ENCODE assay signal across 25 cellular contexts in genomic region chr7:24388212-24388611, GRCh38.
"Had no signal": no experiment of that assay in that cellular context is flagged by ENCODE, and none has a peak within 500 bp of the region (broad histone marks: within the 10 kb centered on the region; RNA-seq: fewer than 3 reads in every experiment).

No MANE protein-coding gene starts in this region.

- DNase-seq: activated B cell treated with CpG ODN at 0.5 μM for 24 hours; activated CD4-positive, alpha-beta memory T cell treated with anti-CD3 and anti-CD28 coated beads for 36 hours; activated CD4-positive, alpha-beta T cell treated with anti-CD3 and anti-CD28 coated beads for 4 hours; activated CD4-positive, alpha-beta T cell treated with anti-CD3 and anti-CD28 coated beads, Interleukin-2, amount 10 ng/mL, durations not matched to agents 24 days and 14 days; activated CD4-positive, alpha-beta T cell treated with anti-CD3 and anti-CD28 coated beads, Interleukin-2, amount 50 U/mL, for 1 hour; activated CD4-positive, alpha-beta T cell treated with anti-CD3 and anti-CD28 coated beads, Interleukin-2, amount 50 U/mL, for 4 hours; activated CD4-positive, CD25-positive, alpha-beta regulatory T cell treated with anti-CD3 and anti-CD28 coated beads, Interleukin-2, amount 50 U/mL, for 72 hours; activated CD8-positive, alpha-beta memory T cell treated with anti-CD3 and anti-CD28 coated beads, Interleukin-2, amount 50 U/mL, for 4 hours; activated CD8-positive, alpha-beta T cell treated with anti-CD3 and anti-CD28 coated beads for 36 hours; activated effector memory CD4-positive, alpha-beta T cell treated with Interleukin-2 at 50 U/mL for 16 hours; activated gamma-delta T cell; activated naive CD4-positive, alpha-beta T cell treated with anti-CD3 and anti-CD28 coated beads, Interleukin-2, amount 10 ng/mL, durations not matched to agents 7 days and 5 days; activated naive CD4-positive, alpha-beta T cell treated with Interleukin-2 at 50 U/mL for 16 hours; activated naive CD8-positive, alpha-beta T cell treated with anti-CD3 and anti-CD28 coated beads, Interleukin-2, amount 10 ng/mL, durations not matched to agents 7 days and 5 days; activated naive CD8-positive, alpha-beta T cell treated with anti-CD3 and anti-CD28 coated beads, Interleukin-2, amount 50 U/mL, for 24 hours; activated T-cell treated with anti-CD3 and anti-CD28 coated beads for 4 hours; activated T-cell treated with anti-CD3 and anti-CD28 coated beads, Interleukin-2, amount 50 U/mL, for 24 hours; activated T-cell treated with anti-CD3 and anti-CD28 coated beads, Interleukin-2, amount 50 U/mL, for 48 hours; amygdala; anterior cingulate cortex; caudate nucleus; cerebellar nuclear complex; colonic mucosa; T-helper 2 cell; T-helper 9 cell had no signal
